In the genomic region with DNA sequence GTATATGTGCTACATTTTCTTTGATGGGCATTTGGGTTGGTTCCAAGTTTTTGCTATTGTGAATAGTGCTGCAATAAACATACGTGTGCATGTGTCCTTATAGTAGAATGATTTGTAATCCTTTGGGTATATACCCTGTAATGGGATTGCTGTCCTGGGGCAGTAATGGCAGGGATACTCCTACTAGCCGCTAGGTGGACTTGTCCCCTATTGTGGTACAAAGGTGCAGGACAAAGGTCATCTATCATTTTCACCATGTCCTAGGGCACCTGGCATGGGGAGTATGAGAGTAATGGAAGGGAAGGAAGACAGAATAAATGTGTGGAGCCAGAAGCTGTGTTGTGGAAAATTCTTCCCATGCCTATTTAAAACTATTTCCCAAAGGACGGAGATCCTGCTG, we compare ENCODE assay signal across 34 cellular contexts.
"Had no signal": no experiment of that assay in that cellular context is flagged by ENCODE, and none has a peak within 500 bp of the region (broad histone marks: within the 10 kb centered on the region; RNA-seq: fewer than 3 reads in every experiment).

No MANE protein-coding gene starts in this region.

- H3K27me3 ChIP-seq: adrenal gland, body of pancreas, foreskin keratinocyte had no signal

- DNase-seq: activated CD4-positive, alpha-beta memory T cell treated with anti-CD3 and anti-CD28 coated beads for 36 hours; activated CD4-positive, alpha-beta T cell treated with anti-CD3 and anti-CD28 coated beads for 36 hours; activated CD4-positive, alpha-beta T cell treated with anti-CD3 and anti-CD28 coated beads, Interleukin-2, amount 10 ng/mL, durations not matched to agents 24 days and 14 days; activated CD4-positive, CD25-positive, alpha-beta regulatory T cell; activated CD4-positive, CD25-positive, alpha-beta regulatory T cell treated with anti-CD3 and anti-CD28 coated beads, Interleukin-2, amount 50 U/mL, for 72 hours; activated CD8-positive, alpha-beta memory T cell treated with anti-CD3 and anti-CD28 coated beads, Interleukin-2, amount 10 ng/mL, durations not matched to agents 7 days and 5 days; activated CD8-positive, alpha-beta memory T cell treated with anti-CD3 and anti-CD28 coated beads, Interleukin-2, amount 50 U/mL, for 4 hours; activated CD8-positive, alpha-beta T cell treated with anti-CD3 and anti-CD28 coated beads, Interleukin-2, amount 10 ng/mL, durations not matched to agents 7 days and 5 days; activated effector memory CD4-positive, alpha-beta T cell treated with anti-CD3 and anti-CD28 coated beads, Interleukin-2, amount 50 U/mL, for 16 hours; activated naive CD4-positive, alpha-beta T cell treated with anti-CD3 and anti-CD28 coated beads for 36 hours; activated naive CD8-positive, alpha-beta T cell treated with anti-CD3 and anti-CD28 coated beads for 36 hours; activated naive CD8-positive, alpha-beta T cell treated with anti-CD3 and anti-CD28 coated beads, Interleukin-2, amount 50 U/mL, for 24 hours; activated T-cell treated with anti-CD3 and anti-CD28 coated beads, Interleukin-2, amount 50 U/mL, for 1 hour; activated T-cell treated with anti-CD3 and anti-CD28 coated beads, Interleukin-2, amount 50 U/mL, for 48 hours; adrenal gland; amygdala; aorta; body of pancreas; caudate nucleus; cortex of kidney; dermis blood vessel endothelial cell; effector CD4-positive, alpha-beta T cell; effector memory CD8-positive, alpha-beta T cell; foreskin keratinocyte; head of caudate nucleus; T-helper 1 cell; T-helper 17 cell; T1000 had no signal

- H3K4me1 ChIP-seq: adrenal gland, body of pancreas had no signal

- H3K36me3 ChIP-seq: adrenal gland had no signal

- H3K27ac Mint-ChIP-seq: activated CD4-positive, alpha-beta memory T cell treated with anti-CD3 and anti-CD28 coated beads for 36 hours; activated CD4-positive, alpha-beta T cell treated with anti-CD3 and anti-CD28 coated beads for 36 hours; activated CD4-positive, alpha-beta T cell treated with anti-CD3 and anti-CD28 coated beads, Interleukin-2, amount 10 ng/mL, durations not matched to agents 24 days and 14 days; activated CD8-positive, alpha-beta memory T cell treated with anti-CD3 and anti-CD28 coated beads, Interleukin-2, amount 10 ng/mL, durations not matched to agents 7 days and 5 days; activated CD8-positive, alpha-beta T cell treated with anti-CD3 and anti-CD28 coated beads, Interleukin-2, amount 10 ng/mL, durations not matched to agents 7 days and 5 days; activated naive CD4-positive, alpha-beta T cell treated with anti-CD3 and anti-CD28 coated beads, Interleukin-2, amount 50 U/mL, for 24 hours; activated naive CD8-positive, alpha-beta T cell treated with anti-CD3 and anti-CD28 coated beads for 36 hours; activated naive CD8-positive, alpha-beta T cell treated with anti-CD3 and anti-CD28 coated beads, Interleukin-2, amount 50 U/mL, for 24 hours; activated T-helper 1 cell treated with anti-CD3 and anti-CD28 coated beads, Interleukin-12 subunit alpha, Interleukin-12 subunit beta, Interleukin-2, Interleukin-4 antibody, amounts not matched to agents 30 ng/mL and 10 ng/mL and 1 ng/mL, durations not matched to agents 14 hours and 24 hours and 36 hours; activated T-helper 2 cell treated with anti-CD3 and anti-CD28 coated beads, Interferon-gamma antibody, Interleukin-2, Interleukin-4, amounts not matched to agents 10 μg/mL and 5 μg/mL and 100 μg/mL, durations not matched to agents 14 hours and 24 hours and 36 hours; effector memory CD8-positive, alpha-beta T cell; T-helper 17 cell; T-helper 2 cell treated with Interferon-gamma antibody and Interleukin-4, amounts not matched to agents 5 μg/mL and 100 μg/mL, for 36 hours had no signal

- H3K36me3 Mint-ChIP-seq: activated CD4-positive, alpha-beta memory T cell treated with anti-CD3 and anti-CD28 coated beads for 36 hours; activated naive CD4-positive, alpha-beta T cell treated with anti-CD3 and anti-CD28 coated beads, Interleukin-2, amount 50 U/mL, for 24 hours; activated naive CD8-positive, alpha-beta T cell treated with anti-CD3 and anti-CD28 coated beads for 36 hours had no signal

- H3K9me3 Mint-ChIP-seq: activated CD4-positive, alpha-beta memory T cell treated with anti-CD3 and anti-CD28 coated beads for 36 hours; activated CD4-positive, alpha-beta T cell treated with anti-CD3 and anti-CD28 coated beads, Interleukin-2, amount 10 ng/mL, durations not matched to agents 24 days and 14 days; activated naive CD4-positive, alpha-beta T cell treated with anti-CD3 and anti-CD28 coated beads for 36 hours; activated naive CD4-positive, alpha-beta T cell treated with anti-CD3 and anti-CD28 coated beads, Interleukin-2, amount 50 U/mL, for 24 hours; activated naive CD8-positive, alpha-beta T cell treated with anti-CD3 and anti-CD28 coated beads for 36 hours; activated naive CD8-positive, alpha-beta T cell treated with anti-CD3 and anti-CD28 coated beads, Interleukin-2, amount 50 U/mL, for 24 hours; activated T-helper 1 cell treated with anti-CD3 and anti-CD28 coated beads, Interleukin-12 subunit alpha, Interleukin-12 subunit beta, Interleukin-2, Interleukin-4 antibody, amounts not matched to agents 30 ng/mL and 10 ng/mL and 1 ng/mL, durations not matched to agents 14 hours and 24 hours and 36 hours; activated T-helper 2 cell treated with anti-CD3 and anti-CD28 coated beads, Interferon-gamma antibody, Interleukin-2, Interleukin-4, amounts not matched to agents 10 μg/mL and 5 μg/mL and 100 μg/mL, durations not matched to agents 14 hours and 24 hours and 36 hours; effector memory CD8-positive, alpha-beta T cell; T-helper 2 cell treated with Interferon-gamma antibody and Interleukin-4, amounts not matched to agents 5 μg/mL and 100 μg/mL, for 36 hours had no signal

- H3K4me3 ChIP-seq: adrenal gland, body of pancreas had no signal

- H3K4me3 Mint-ChIP-seq: activated CD4-positive, alpha-beta memory T cell treated with anti-CD3 and anti-CD28 coated beads for 36 hours; activated CD4-positive, alpha-beta T cell treated with anti-CD3 and anti-CD28 coated beads for 36 hours; activated CD4-positive, alpha-beta T cell treated with anti-CD3 and anti-CD28 coated beads, Interleukin-2, amount 10 ng/mL, durations not matched to agents 24 days and 14 days; activated CD8-positive, alpha-beta memory T cell treated with anti-CD3 and anti-CD28 coated beads, Interleukin-2, amount 10 ng/mL, durations not matched to agents 7 days and 5 days; activated CD8-positive, alpha-beta T cell treated with anti-CD3 and anti-CD28 coated beads, Interleukin-2, amount 10 ng/mL, durations not matched to agents 7 days and 5 days; activated naive CD4-positive, alpha-beta T cell treated with anti-CD3 and anti-CD28 coated beads for 36 hours; activated naive CD4-positive, alpha-beta T cell treated with anti-CD3 and anti-CD28 coated beads, Interleukin-2, amount 50 U/mL, for 24 hours; activated naive CD8-positive, alpha-beta T cell treated with anti-CD3 and anti-CD28 coated beads for 36 hours; activated naive CD8-positive, alpha-beta T cell treated with anti-CD3 and anti-CD28 coated beads, Interleukin-2, amount 50 U/mL, for 24 hours; activated T-helper 1 cell treated with anti-CD3 and anti-CD28 coated beads, Interleukin-12 subunit alpha, Interleukin-12 subunit beta, Interleukin-2, Interleukin-4 antibody, amounts not matched to agents 30 ng/mL and 10 ng/mL and 1 ng/mL, durations not matched to agents 14 hours and 24 hours and 36 hours; effector memory CD8-positive, alpha-beta T cell; T-helper 17 cell; T-helper 2 cell treated with Interferon-gamma antibody and Interleukin-4, amounts not matched to agents 5 μg/mL and 100 μg/mL, for 36 hours had no signal

- H3K27ac ChIP-seq: adrenal gland, body of pancreas, epithelial cell of prostate, foreskin keratinocyte had no signal

- H3K27me3 Mint-ChIP-seq: activated CD4-positive, alpha-beta memory T cell treated with anti-CD3 and anti-CD28 coated beads for 36 hours; activated CD4-positive, alpha-beta T cell treated with anti-CD3 and anti-CD28 coated beads for 36 hours; activated CD4-positive, alpha-beta T cell treated with anti-CD3 and anti-CD28 coated beads, Interleukin-2, amount 10 ng/mL, durations not matched to agents 24 days and 14 days; activated CD8-positive, alpha-beta memory T cell treated with anti-CD3 and anti-CD28 coated beads, Interleukin-2, amount 10 ng/mL, durations not matched to agents 7 days and 5 days; activated naive CD4-positive, alpha-beta T cell treated with anti-CD3 and anti-CD28 coated beads, Interleukin-2, amount 50 U/mL, for 24 hours; activated naive CD8-positive, alpha-beta T cell treated with anti-CD3 and anti-CD28 coated beads for 36 hours; activated naive CD8-positive, alpha-beta T cell treated with anti-CD3 and anti-CD28 coated beads, Interleukin-2, amount 50 U/mL, for 24 hours; effector memory CD8-positive, alpha-beta T cell had no signal

- ATAC-seq: activated CD4-positive, alpha-beta T cell treated with anti-CD3 and anti-CD28 coated beads for 36 hours; activated CD8-positive, alpha-beta memory T cell treated with anti-CD3 and anti-CD28 coated beads, Interleukin-2, amount 10 ng/mL, durations not matched to agents 7 days and 5 days; activated CD8-positive, alpha-beta T cell treated with anti-CD3 and anti-CD28 coated beads, Interleukin-2, amount 10 ng/mL, durations not matched to agents 7 days and 5 days; activated naive CD8-positive, alpha-beta T cell treated with anti-CD3 and anti-CD28 coated beads, Interleukin-2, amount 50 U/mL, for 24 hours; body of pancreas; effector memory CD8-positive, alpha-beta T cell; esophagus mucosa; foreskin keratinocyte; T-helper 17 cell had no signal

- H3K9me3 ChIP-seq: adrenal gland, body of pancreas had no signal
